Comparison of ENCODE assay signal across 1 cellular context in genomic region chr1:27559466-27560030, GRCh38.
TF ChIP-seq lines count a peak whose summit lies in the region.

No MANE protein-coding gene starts in this region.

TF ChIP-seq in K562, 482 proteins besides CTCF, POLR2A, EP300 and RAD21 (continued from another document):
- TF ChIP-seq PRDM10 (IDR thresholded peaks at IDR 0.05; ENCODE audit: partially characterized antibody) = peak; percentile 63
- no peak for TF ChIP-seq ETS1 (conservative IDR thresholded peaks at IDR 0.05; ENCODE audit: control insufficient read depth, low read depth, low read length)
- peak in 1 of 2 experiments; percentile 9; a peak in 1 of 4 replicates for TF ChIP-seq KDM1A (IDR thresholded peaks at IDR 0.05)
- no peak for TF ChIP-seq COPS2 (conservative IDR thresholded peaks at IDR 0.05)
